Comparison of ENCODE assay signal across 1 cellular context in genomic region chr20:47501483-47502270, GRCh38.
TF ChIP-seq lines count a peak whose summit lies in the region.

TSS of gene NCOA3 (plus strand) at chr20:47501887. CDS start at chr20:47622248, 120,361 bp downstream.

TF ChIP-seq in HepG2, 621 proteins besides CTCF, POLR2A, EP300 and RAD21 (continued from another document):
- TF ChIP-seq ZBTB40 (IDR thresholded peaks at IDR 0.05): no peak
- peak; percentile 93 for TF ChIP-seq ZBTB40 (CRISPR knock-in tag; IDR thresholded peaks at IDR 0.05)
- TF ChIP-seq ZNF740 (CRISPR knock-in tag; IDR thresholded peaks at IDR 0.05): no peak; the same call in 1 of the 2 replicates
- TF ChIP-seq ZNF615 (CRISPR knock-in tag; IDR thresholded peaks at IDR 0.05; ENCODE audit: borderline replicate concordance): no peak; the same call in 1 of the 2 replicates
- peak; percentile 47; the same call in 1 of the 2 replicates for TF ChIP-seq ZNF816 (CRISPR knock-in tag; IDR thresholded peaks at IDR 0.05; ENCODE audit: borderline replicate concordance)
- TF ChIP-seq HDAC2 (CRISPR knock-in tag; IDR thresholded peaks at IDR 0.05): peak; percentile 94
- TF ChIP-seq PRPF4 (IDR thresholded peaks at IDR 0.05; ENCODE audit: low read depth, low read length, poor library complexity, severe bottlenecking): no peak
- peak; percentile 62; the same call in 1 of the 2 replicates for TF ChIP-seq REL (CRISPR knock-in tag; conservative IDR thresholded peaks at IDR 0.05)
- TF ChIP-seq ZBTB34 (CRISPR knock-in tag; IDR thresholded peaks at IDR 0.05): peak; percentile 89
- peak; percentile 70; the same call in 1 of the 2 replicates for TF ChIP-seq ZNF296 (CRISPR knock-in tag; conservative IDR thresholded peaks at IDR 0.05)
- peak; percentile 94; the same call in 1 of the 2 replicates for TF ChIP-seq SMYD3 (CRISPR knock-in tag; IDR thresholded peaks at IDR 0.05)
- peak; percentile 98 for TF ChIP-seq MZF1 (CRISPR knock-in tag; IDR thresholded peaks at IDR 0.05; ENCODE audit: borderline replicate concordance)
- TF ChIP-seq ZBTB8A (CRISPR knock-in tag; IDR thresholded peaks at IDR 0.05; ENCODE audit: borderline replicate concordance, low read depth): 0 out of 2 replicates have a peak, but pooled peaks have one; percentile 52
- peak; percentile 88 for TF ChIP-seq ZNF224 (CRISPR knock-in tag; IDR thresholded peaks at IDR 0.05)
- TF ChIP-seq MAFG (CRISPR knock-in tag; IDR thresholded peaks at IDR 0.05): no peak
- 0 out of 2 replicates have a peak, but pooled peaks have one; percentile 59 for TF ChIP-seq ZNF570 (CRISPR knock-in tag; IDR thresholded peaks at IDR 0.05; ENCODE audit: borderline replicate concordance)
- TF ChIP-seq, protein P1, sequence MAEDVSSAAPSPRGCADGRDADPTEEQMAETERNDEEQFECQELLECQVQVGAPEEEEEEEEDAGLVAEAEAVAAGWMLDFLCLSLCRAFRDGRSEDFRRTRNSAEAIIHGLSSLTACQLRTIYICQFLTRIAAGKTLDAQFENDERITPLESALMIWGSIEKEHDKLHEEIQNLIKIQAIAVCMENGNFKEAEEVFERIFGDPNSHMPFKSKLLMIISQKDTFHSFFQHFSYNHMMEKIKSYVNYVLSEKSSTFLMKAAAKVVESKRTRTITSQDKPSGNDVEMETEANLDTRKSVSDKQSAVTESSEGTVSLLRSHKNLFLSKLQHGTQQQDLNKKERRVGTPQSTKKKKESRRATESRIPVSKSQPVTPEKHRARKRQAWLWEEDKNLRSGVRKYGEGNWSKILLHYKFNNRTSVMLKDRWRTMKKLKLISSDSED (CRISPR knock-in tag; IDR thresholded peaks at IDR 0.05): peak; percentile 70; the same call in 1 of the 2 replicates
- peak; percentile 81 for TF ChIP-seq BCL6 (CRISPR knock-in tag; IDR thresholded peaks at IDR 0.05)
- TF ChIP-seq POLR2AphosphoS2 (IDR thresholded peaks at IDR 0.05; ENCODE audit: low read depth, low read length): no peak
- TF ChIP-seq, protein P2, sequence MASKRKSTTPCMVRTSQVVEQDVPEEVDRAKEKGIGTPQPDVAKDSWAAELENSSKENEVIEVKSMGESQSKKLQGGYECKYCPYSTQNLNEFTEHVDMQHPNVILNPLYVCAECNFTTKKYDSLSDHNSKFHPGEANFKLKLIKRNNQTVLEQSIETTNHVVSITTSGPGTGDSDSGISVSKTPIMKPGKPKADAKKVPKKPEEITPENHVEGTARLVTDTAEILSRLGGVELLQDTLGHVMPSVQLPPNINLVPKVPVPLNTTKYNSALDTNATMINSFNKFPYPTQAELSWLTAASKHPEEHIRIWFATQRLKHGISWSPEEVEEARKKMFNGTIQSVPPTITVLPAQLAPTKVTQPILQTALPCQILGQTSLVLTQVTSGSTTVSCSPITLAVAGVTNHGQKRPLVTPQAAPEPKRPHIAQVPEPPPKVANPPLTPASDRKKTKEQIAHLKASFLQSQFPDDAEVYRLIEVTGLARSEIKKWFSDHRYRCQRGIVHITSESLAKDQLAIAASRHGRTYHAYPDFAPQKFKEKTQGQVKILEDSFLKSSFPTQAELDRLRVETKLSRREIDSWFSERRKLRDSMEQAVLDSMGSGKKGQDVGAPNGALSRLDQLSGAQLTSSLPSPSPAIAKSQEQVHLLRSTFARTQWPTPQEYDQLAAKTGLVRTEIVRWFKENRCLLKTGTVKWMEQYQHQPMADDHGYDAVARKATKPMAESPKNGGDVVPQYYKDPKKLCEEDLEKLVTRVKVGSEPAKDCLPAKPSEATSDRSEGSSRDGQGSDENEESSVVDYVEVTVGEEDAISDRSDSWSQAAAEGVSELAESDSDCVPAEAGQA (IDR thresholded peaks at IDR 0.05; ENCODE audit: low read depth): peak; percentile 92
- TF ChIP-seq, protein P2 (CRISPR knock-in tag; IDR thresholded peaks at IDR 0.05; ENCODE audit: borderline replicate concordance): no peak; the same call in 1 of the 2 replicates
- TF ChIP-seq MYNN (CRISPR knock-in tag; IDR thresholded peaks at IDR 0.05; ENCODE audit: low read depth): no peak; the same call in 1 of the 2 replicates
- peak; percentile 16 for TF ChIP-seq JARID2 (CRISPR knock-in tag; IDR thresholded peaks at IDR 0.05; ENCODE audit: insufficient replicate concordance)
- peak; percentile 95; the same call in 1 of the 2 replicates for TF ChIP-seq RFXAP (CRISPR knock-in tag; IDR thresholded peaks at IDR 0.05; ENCODE audit: borderline replicate concordance)
- TF ChIP-seq, protein P3, sequence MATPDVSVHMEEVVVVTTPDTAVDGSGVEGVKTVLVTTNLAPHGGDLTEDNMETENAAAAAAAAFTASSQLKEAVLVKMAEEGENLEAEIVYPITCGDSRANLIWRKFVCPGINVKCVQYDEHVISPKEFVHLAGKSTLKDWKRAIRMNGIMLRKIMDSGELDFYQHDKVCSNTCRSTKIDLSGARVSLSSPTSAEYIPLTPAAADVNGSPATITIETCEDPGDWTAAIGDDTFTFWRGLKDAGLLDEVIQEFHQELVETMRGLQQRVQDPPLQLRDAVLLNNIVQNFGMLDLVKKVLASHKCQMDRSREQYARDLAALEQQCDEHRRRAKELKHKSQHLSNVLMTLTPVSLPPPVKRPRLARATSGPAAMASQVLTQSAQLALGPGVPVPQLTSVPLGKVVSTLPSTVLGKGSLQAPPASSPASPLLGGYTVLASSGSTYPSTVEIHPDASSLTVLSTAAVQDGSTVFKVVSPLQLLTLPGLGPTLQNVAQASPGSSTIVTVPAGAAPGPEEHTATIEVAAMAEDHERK (CRISPR knock-in tag; IDR thresholded peaks at IDR 0.05; ENCODE audit: low read depth): peak; percentile 84
- TF ChIP-seq ZBTB7A (CRISPR knock-in tag; IDR thresholded peaks at IDR 0.05): peak; percentile 97
